Comparison of ENCODE assay signal across 1 cellular context in genomic region chr10:46523119-46523880, GRCh38.
A peak's percentile ranks its signal among the peaks of the same experiment; 100 is the strongest.
TF ChIP-seq lines count a peak whose summit lies in the region.

No MANE protein-coding gene starts in this region.

TF ChIP-seq in K562, 482 proteins besides CTCF, POLR2A, EP300 and RAD21:
- TF ChIP-seq EP400 (IDR thresholded peaks at IDR 0.05): no peak
- TF ChIP-seq CBX2 (IDR thresholded peaks at IDR 0.05; ENCODE audit: insufficient read depth, low read length, poor library complexity, severe bottlenecking): no peak
- TF ChIP-seq ZNF184 (CRISPR knock-in tag; IDR thresholded peaks at IDR 0.05): 0 out of 2 replicates have a peak, but pooled peaks have one; percentile 15
- TF ChIP-seq, protein P1, sequence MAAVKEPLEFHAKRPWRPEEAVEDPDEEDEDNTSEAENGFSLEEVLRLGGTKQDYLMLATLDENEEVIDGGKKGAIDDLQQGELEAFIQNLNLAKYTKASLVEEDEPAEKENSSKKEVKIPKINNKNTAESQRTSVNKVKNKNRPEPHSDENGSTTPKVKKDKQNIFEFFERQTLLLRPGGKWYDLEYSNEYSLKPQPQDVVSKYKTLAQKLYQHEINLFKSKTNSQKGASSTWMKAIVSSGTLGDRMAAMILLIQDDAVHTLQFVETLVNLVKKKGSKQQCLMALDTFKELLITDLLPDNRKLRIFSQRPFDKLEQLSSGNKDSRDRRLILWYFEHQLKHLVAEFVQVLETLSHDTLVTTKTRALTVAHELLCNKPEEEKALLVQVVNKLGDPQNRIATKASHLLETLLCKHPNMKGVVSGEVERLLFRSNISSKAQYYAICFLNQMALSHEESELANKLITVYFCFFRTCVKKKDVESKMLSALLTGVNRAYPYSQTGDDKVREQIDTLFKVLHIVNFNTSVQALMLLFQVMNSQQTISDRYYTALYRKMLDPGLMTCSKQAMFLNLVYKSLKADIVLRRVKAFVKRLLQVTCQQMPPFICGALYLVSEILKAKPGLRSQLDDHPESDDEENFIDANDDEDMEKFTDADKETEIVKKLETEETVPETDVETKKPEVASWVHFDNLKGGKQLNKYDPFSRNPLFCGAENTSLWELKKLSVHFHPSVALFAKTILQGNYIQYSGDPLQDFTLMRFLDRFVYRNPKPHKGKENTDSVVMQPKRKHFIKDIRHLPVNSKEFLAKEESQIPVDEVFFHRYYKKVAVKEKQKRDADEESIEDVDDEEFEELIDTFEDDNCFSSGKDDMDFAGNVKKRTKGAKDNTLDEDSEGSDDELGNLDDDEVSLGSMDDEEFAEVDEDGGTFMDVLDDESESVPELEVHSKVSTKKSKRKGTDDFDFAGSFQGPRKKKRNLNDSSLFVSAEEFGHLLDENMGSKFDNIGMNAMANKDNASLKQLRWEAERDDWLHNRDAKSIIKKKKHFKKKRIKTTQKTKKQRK (IDR thresholded peaks at IDR 0.05; ENCODE audit: borderline replicate concordance, low read depth, low read length): no peak
- TF ChIP-seq, protein P2, sequence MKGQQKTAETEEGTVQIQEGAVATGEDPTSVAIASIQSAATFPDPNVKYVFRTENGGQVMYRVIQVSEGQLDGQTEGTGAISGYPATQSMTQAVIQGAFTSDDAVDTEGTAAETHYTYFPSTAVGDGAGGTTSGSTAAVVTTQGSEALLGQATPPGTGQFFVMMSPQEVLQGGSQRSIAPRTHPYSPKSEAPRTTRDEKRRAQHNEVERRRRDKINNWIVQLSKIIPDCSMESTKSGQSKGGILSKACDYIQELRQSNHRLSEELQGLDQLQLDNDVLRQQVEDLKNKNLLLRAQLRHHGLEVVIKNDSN (CRISPR knock-in tag; IDR thresholded peaks at IDR 0.05): peak; percentile 0; the same call in 1 of the 2 replicates
- TF ChIP-seq PPARD (CRISPR knock-in tag; IDR thresholded peaks at IDR 0.05): no peak
- TF ChIP-seq ZNF639 (CRISPR knock-in tag; conservative IDR thresholded peaks at IDR 0.05 in 1 of 2, IDR thresholded peaks at IDR 0.05 in 1 of 2): 0 out of 4 replicates have a peak, but pooled peaks of 1 of the 2 experiments have one; percentile 8
- TF ChIP-seq ETV5 (CRISPR knock-in tag; IDR thresholded peaks at IDR 0.05; ENCODE audit: low read depth): no peak
- TF ChIP-seq RBM34 (IDR thresholded peaks at IDR 0.05; ENCODE audit: borderline replicate concordance, insufficient read depth, low read length): no peak
- TF ChIP-seq BCL6 (CRISPR knock-in tag; IDR thresholded peaks at IDR 0.05): no peak
- no peak for TF ChIP-seq ZFP36 (IDR thresholded peaks at IDR 0.05; ENCODE audit: low read depth, low read length, partially characterized antibody)
- 0 out of 2 replicates have a peak, but pooled peaks have one; percentile 17 for TF ChIP-seq SRSF3 (IDR thresholded peaks at IDR 0.05; ENCODE audit: insufficient read depth, low read length)
- 0 out of 2 replicates have a peak, but pooled peaks have one; percentile 12 for TF ChIP-seq EGR1 (conservative IDR thresholded peaks at IDR 0.05)
- TF ChIP-seq ZNF707 (CRISPR knock-in tag; conservative IDR thresholded peaks at IDR 0.05): no peak
- no peak for TF ChIP-seq ZNF395 (CRISPR knock-in tag; IDR thresholded peaks at IDR 0.05)
- TF ChIP-seq TCFL5 (CRISPR knock-in tag; conservative IDR thresholded peaks at IDR 0.05): no peak
- TF ChIP-seq ZBTB2 (IDR thresholded peaks at IDR 0.05): no peak
